ENCODE assay signal across 15 cellular contexts in genomic region chr7:24668922-24669635, GRCh38.
DNase-seq lines count a peak whose midpoint lies in the region; ATAC-seq and TF ChIP-seq lines count a peak whose summit lies in the region.
"Had no signal": no experiment of that assay in that cellular context is flagged by ENCODE, and none has a peak within 500 bp of the region (broad histone marks: within the 10 kb centered on the region; RNA-seq: fewer than 3 reads in every experiment).

No MANE protein-coding gene starts in this region.

- ATAC-seq in gastroesophageal sphincter: no peak
- ATAC-seq in HG03457 (IDR thresholded peaks at IDR 0.05; ENCODE audit: unreplicated experiment): no peak
- ATAC-seq in aorta (ENCODE audit: low FRiP score): no peak
- ATAC-seq: left lung had no signal

- no peaks in the 10 kb centered on the region for H3K9me3 ChIP-seq in liver (ENCODE audit: control insufficient read depth in 4 of 4, low read length in 3 of 4)
- no peaks in the 10 kb centered on the region for H3K9me3 ChIP-seq in gastroesophageal sphincter
- H3K9me3 ChIP-seq in aorta (ENCODE audit: control insufficient read depth, low read length): no peaks in the 10 kb centered on the region
- H3K9me3 ChIP-seq: left lung had no signal

- TF ChIP-seq EP300 in gastroesophageal sphincter (IDR thresholded peaks at IDR 0.05): no peak

- H3K27ac ChIP-seq in liver (ENCODE audit: low read depth in 1 of 2, low read length in 2 of 2): peak overlapping the region in 1 of 2 donors; percentile 39
- H3K27ac ChIP-seq in gastroesophageal sphincter: no peak overlapping the region
- no peak overlapping the region for H3K27ac ChIP-seq in aorta (ENCODE audit: low read depth in 1 of 2, low read length in 2 of 2)
- H3K27ac ChIP-seq: left lung had no signal

- no peak for TF ChIP-seq POLR2A in gastroesophageal sphincter (IDR thresholded peaks at IDR 0.05)

- 44% methylated on average over 3 of the region's 3 CpGs for WGBS in liver
- 74 to 79% methylated on average over 2 to 3 of the region's 3 CpGs for WGBS in gastroesophageal sphincter (ENCODE audit: low coverage in 1 of 2), 2 donors
- 55 to 57% methylated on average over 3 of the region's 3 CpGs for WGBS in aorta, 2 donors

- peak; percentile 16 to 32 for TF ChIP-seq RAD21 in liver (IDR thresholded peaks at IDR 0.05)

- no peaks in the 10 kb centered on the region for H3K27me3 ChIP-seq in liver (ENCODE audit: control insufficient read depth in 4 of 4, insufficient read depth in 4 of 4, low read length in 3 of 4)
- H3K27me3 ChIP-seq in gastroesophageal sphincter: no peaks in the 10 kb centered on the region
- no peaks in the 10 kb centered on the region for H3K27me3 ChIP-seq in aorta (ENCODE audit: control insufficient read depth in 1 of 2, insufficient read depth in 2 of 2, low read length in 1 of 2)
- H3K27me3 ChIP-seq: left lung had no signal

- H3K4me1 ChIP-seq in liver (ENCODE audit: control insufficient read depth in 4 of 4, insufficient read depth in 4 of 4, low read length in 3 of 4) (peaks cover 0 to 11% (median 7%) of the 10 kb centered on the region in 4 donors), gastroesophageal sphincter (no peaks in the 10 kb centered on the region), aorta (ENCODE audit: control insufficient read depth in 1 of 2, insufficient read depth in 2 of 2, low read length in 2 of 2) (no peaks in the 10 kb centered on the region)
- H3K4me1 ChIP-seq: left lung had no signal

- intact Hi-C loops in aorta (cut with DNase I): loop anchor here (5.0 kb wide), 2 partner anchors 262 to 382 kb away; no protein-coding TSS in a partner anchor

- H3K4me3 ChIP-seq in cardiac fibroblast (replicated peaks in 1 of 2; ENCODE audit: low read depth in 2 of 2, low read length in 2 of 2) (no peak overlapping the region), liver (ENCODE audit: low read depth in 1 of 3, low read length in 3 of 3) (no peak overlapping the region), gastroesophageal sphincter (no peak overlapping the region), aorta (ENCODE audit: low read length in 2 of 2) (no peak overlapping the region)
- H3K4me3 ChIP-seq: left lung had no signal

- TF ChIP-seq CTCF in cardiac fibroblast (IDR thresholded peaks at IDR 0.05; ENCODE audit: low read depth, low read length): no peak
- TF ChIP-seq CTCF in liver (IDR thresholded peaks at IDR 0.05; ENCODE audit: low read depth, low read length, missing input control): no peak
- TF ChIP-seq CTCF in gastroesophageal sphincter (IDR thresholded peaks at IDR 0.05): no peak

- peak; percentile 12 for DNase-seq in COLO829 (ENCODE audit: low spot score)
- DNase-seq in M059J (ENCODE audit: low read depth): peak; percentile 68
- DNase-seq in cardiac fibroblast (ENCODE audit: low read depth in 2 of 2): peak; percentile 31 to 45
- no peak for DNase-seq in NCI-H510A (lab: John Stamatoyannopoulos, UW)
- no peak for DNase-seq in aorta
- DNase-seq: activated effector memory CD4-positive, alpha-beta T cell treated with anti-CD3 and anti-CD28 coated beads, Interleukin-2, amount 50 U/mL, for 16 hours; central memory CD4-positive, alpha-beta T cell; GF-D8; left lung; NCI-H146; NCI-H774; stimulated activated CD4-positive, alpha-beta T cell treated with anti-CD3 and anti-CD28 coated beads, Interleukin-15, amount 100 ng/mL, for 24 hours had no signal

- H3K9ac ChIP-seq in liver (ENCODE audit: low read depth in 1 of 2, low read length in 2 of 2): no peak overlapping the region

- H3K36me3 ChIP-seq in liver (ENCODE audit: control insufficient read depth in 4 of 4, insufficient read depth in 3 of 4, low read depth in 1 of 4, low read length in 3 of 4): no peaks in the 10 kb centered on the region
- no peaks in the 10 kb centered on the region for H3K36me3 ChIP-seq in gastroesophageal sphincter
- H3K36me3 ChIP-seq in aorta (ENCODE audit: control insufficient read depth in 1 of 2, insufficient read depth in 2 of 2, low read length in 1 of 2): no peaks in the 10 kb centered on the region
- H3K36me3 ChIP-seq: left lung had no signal

TF ChIP-seq in liver, 16 proteins besides CTCF, POLR2A, EP300 and RAD21:
- no peak for TF ChIP-seq EGR1 (IDR thresholded peaks at IDR 0.05; ENCODE audit: low read depth in 2 of 2)
- TF ChIP-seq SP1 (IDR thresholded peaks at IDR 0.05): peak; percentile 65
- peak; percentile 16 for TF ChIP-seq REST (IDR thresholded peaks at IDR 0.05)
- TF ChIP-seq RXRA (IDR thresholded peaks at IDR 0.05): peak; percentile 96 to 99
- no peak for TF ChIP-seq GABPA (IDR thresholded peaks at IDR 0.05 in 1 of 2, conservative IDR thresholded peaks at IDR 0.05 in 1 of 2)
- peak; percentile 27 for TF ChIP-seq ATF3 (IDR thresholded peaks at IDR 0.05)
- no peak for TF ChIP-seq TAF1 (conservative IDR thresholded peaks at IDR 0.05)
- TF ChIP-seq NR2F2 (IDR thresholded peaks at IDR 0.05): no peak
- peak; percentile 69 for TF ChIP-seq YY1 (IDR thresholded peaks at IDR 0.05)
- no peak for TF ChIP-seq ZBTB33 (IDR thresholded peaks at IDR 0.05)
- TF ChIP-seq HNF4A (conservative IDR thresholded peaks at IDR 0.05): peak; percentile 83
- no peak for TF ChIP-seq FOXA2 (IDR thresholded peaks at IDR 0.05)
- TF ChIP-seq FOXA1 (IDR thresholded peaks at IDR 0.05): no peak
- TF ChIP-seq HNF4G (IDR thresholded peaks at IDR 0.05): peak; percentile 38
- peak; percentile 72 to 78 for TF ChIP-seq JUND (IDR thresholded peaks at IDR 0.05)
- no peak for TF ChIP-seq MAX (IDR thresholded peaks at IDR 0.05)
TF ChIP-seq in liver: peak in this region for 8.

Comparison
In these comparisons a context has a peak if more than half of its experiments do, and no peak if none do; other contexts are left out.
1. DNase-seq: peak in COLO829 (single experiment), M059J (single experiment) and cardiac fibroblast (2 of 2); none in NCI-H510A (single experiment) and aorta (0 of 2).